7 cellular contexts compared by ENCODE assay signal in genomic region chrX:7083468-7084396, GRCh38.
DNase-seq lines count a peak whose midpoint lies in the region; ATAC-seq and TF ChIP-seq lines count a peak whose summit lies in the region.

No MANE protein-coding gene starts in this region.

- no peaks in the 10 kb centered on the region for H3K27me3 ChIP-seq in OCI-LY3 (ENCODE audit: low read depth, low read length)

- H3K9ac ChIP-seq in OCI-LY3 (ENCODE audit: low read length), result no peak overlapping the region

- H3K9me3 ChIP-seq in OCI-LY3 (ENCODE audit: insufficient read depth, low read length), result no peaks in the 10 kb centered on the region

- no peaks in the 10 kb centered on the region for H3K79me2 ChIP-seq in OCI-LY3 (ENCODE audit: low read length)

- peak overlapping the region; percentile 14; the same call in 1 of the 2 replicates for H3K27ac ChIP-seq in OCI-LY3 (ENCODE audit: low read length)

- H3K4me3 ChIP-seq in OCI-LY3 (ENCODE audit: low read length), result no peak overlapping the region

- DNase-seq in activated T-cell treated with anti-CD3 and anti-CD28 coated beads, Interleukin-2, amount 50 U/mL, for 48 hours, result peak; percentile 68 to 73
- DNase-seq in hepatic stellate cell (ENCODE audit: low spot score) (peak; percentile 78), NCI-H345 (lab: John Stamatoyannopoulos, UW) (no peak)
- peak; percentile 56 for DNase-seq in stimulated activated CD8-positive, alpha-beta memory T cell treated with anti-CD3 and anti-CD28 coated beads, Interleukin-4, amount 100 ng/mL, for 48 hours

- H3K4me2 ChIP-seq in OCI-LY3 (ENCODE audit: low read length), result peak overlapping the region; percentile 56

- peak; percentile 85 for ATAC-seq in GM18520 (IDR thresholded peaks at IDR 0.05; ENCODE audit: unreplicated experiment)
- ATAC-seq in HG02884 (IDR thresholded peaks at IDR 0.05; ENCODE audit: unreplicated experiment), result peak; percentile 86

- H2AFZ ChIP-seq in OCI-LY3 (ENCODE audit: low read depth, low read length), result no peak overlapping the region

- H4K20me1 ChIP-seq in OCI-LY3 (ENCODE audit: insufficient read depth, low read length), result peaks cover 22% of the 10 kb centered on the region

- no peak for TF ChIP-seq CTCF in OCI-LY3 (IDR thresholded peaks at IDR 0.05; ENCODE audit: low read depth, low read length)

- H3K4me1 ChIP-seq in OCI-LY3 (ENCODE audit: low read length), result peaks cover 19% of the 10 kb centered on the region

- H3K36me3 ChIP-seq in OCI-LY3 (replicated peaks; ENCODE audit: low read depth, low read length), result peaks cover 3% of the 10 kb centered on the region
